13 cellular contexts compared by ENCODE assay signal in the genomic region with DNA sequence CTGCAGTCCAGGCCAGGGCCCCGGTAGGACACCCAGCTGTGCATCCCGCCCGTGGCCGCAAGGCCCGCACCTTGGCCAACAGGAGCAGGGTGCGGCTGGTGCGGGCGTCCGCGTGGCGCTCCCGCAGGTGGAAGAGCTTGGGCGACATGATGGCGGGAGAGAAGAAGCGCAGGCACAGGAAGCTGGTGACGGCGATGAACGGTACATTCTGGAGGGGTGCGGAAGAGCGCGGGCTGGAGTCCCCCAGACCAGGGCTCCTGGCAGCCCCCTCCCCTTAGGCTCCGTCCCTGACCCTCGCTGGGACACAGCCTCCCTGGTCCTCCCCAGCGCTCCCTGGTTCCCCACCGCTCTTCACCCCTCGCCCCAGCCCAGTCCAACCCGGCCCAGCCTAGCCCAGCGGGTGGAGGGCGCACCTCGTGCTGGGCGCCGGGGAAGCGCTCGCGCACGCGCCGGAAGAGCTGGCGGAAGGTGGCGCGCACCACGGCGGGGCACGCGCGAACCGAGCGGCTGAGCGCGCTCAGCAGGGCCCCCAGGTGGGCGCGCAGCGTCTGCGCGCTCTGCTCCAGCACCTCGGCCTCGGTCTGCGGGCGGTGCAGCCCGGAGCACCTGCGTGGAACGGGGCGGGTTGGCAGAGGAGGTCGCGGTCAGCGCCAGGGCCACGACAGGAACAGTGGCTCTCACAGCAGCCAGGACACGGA. TPM values are rescaled to one million over a fixed set of nuclear protein-coding genes. Genes with fewer than 3 reads are reported as not detected.
DNase-seq lines count a peak whose midpoint lies in the region; ATAC-seq and TF ChIP-seq lines count a peak whose summit lies in the region.
"Not testable (repeated sequence)": the region's sequence is repeated elsewhere in the genome, so short reads cannot be mapped to it uniquely, and the experiment has no call there.
"Had no signal": no experiment of that assay in that cellular context is flagged by ENCODE, and none has a peak within 500 bp of the region (broad histone marks: within the 10 kb centered on the region; RNA-seq: fewer than 3 reads in every experiment).

No MANE protein-coding gene starts in this region.

- not testable (repeated sequence) for H3K9me3 ChIP-seq in CD4-positive, CD25-positive, alpha-beta regulatory T cell (ENCODE audit: control insufficient read depth in 2 of 2, low read length in 2 of 2); RWPE2 (ENCODE audit: severe bottlenecking)

- not testable (repeated sequence) for H3K4me3 Mint-ChIP-seq in CD4-positive, CD25-positive, alpha-beta regulatory T cell; naive thymus-derived CD8-positive, alpha-beta T cell

- H3K27ac ChIP-seq in CD4-positive, CD25-positive, alpha-beta regulatory T cell (ENCODE audit: insufficient read depth, low read length, poor library complexity, severe bottlenecking); RWPE2 (ENCODE audit: poor library complexity, severe bottlenecking): not testable (repeated sequence)

- H3K4me1 Mint-ChIP-seq in CD4-positive, CD25-positive, alpha-beta regulatory T cell; naive thymus-derived CD8-positive, alpha-beta T cell: not testable (repeated sequence)

- not testable (repeated sequence) for DNase-seq in CD4-positive, CD25-positive, alpha-beta regulatory T cell; RWPE2 (ENCODE audit: low spot score); naive thymus-derived CD8-positive, alpha-beta T cell

- H3K4me1 ChIP-seq in CD4-positive, CD25-positive, alpha-beta regulatory T cell (ENCODE audit: control insufficient read depth, insufficient read depth, low read length, poor library complexity, severe bottlenecking); RWPE2 (ENCODE audit: insufficient read depth, poor library complexity, severe bottlenecking): not testable (repeated sequence)

- not testable (repeated sequence) for H3K36me3 ChIP-seq in CD4-positive, CD25-positive, alpha-beta regulatory T cell (ENCODE audit: control insufficient read depth, insufficient read depth, low read length); RWPE2 (ENCODE audit: low read depth)

- POLR2A ChIA-PET in naive thymus-derived CD8-positive, alpha-beta T cell (lab: Charles Lee): not testable (repeated sequence)

- H3K27me3 Mint-ChIP-seq in CD4-positive, CD25-positive, alpha-beta regulatory T cell; naive thymus-derived CD8-positive, alpha-beta T cell: not testable (repeated sequence)

- H3K27ac Mint-ChIP-seq in CD4-positive, CD25-positive, alpha-beta regulatory T cell; naive thymus-derived CD8-positive, alpha-beta T cell: not testable (repeated sequence)

- H3K4me3 ChIP-seq in CD4-positive, CD25-positive, alpha-beta regulatory T cell (ENCODE audit: low read depth, low read length); RWPE2 (ENCODE audit: severe bottlenecking): not testable (repeated sequence)

- ATAC-seq in CD4-positive, CD25-positive, alpha-beta regulatory T cell (ENCODE audit: low read depth in 2 of 2): peak; percentile 70 to 78
- peak; percentile 58 for ATAC-seq in GM19043 (IDR thresholded peaks at IDR 0.05; ENCODE audit: low read depth, unreplicated experiment)
- peak; percentile 56 for ATAC-seq in GM21528 (IDR thresholded peaks at IDR 0.05; ENCODE audit: low FRiP score, unreplicated experiment)
- peak; percentile 38 for ATAC-seq in HG02870 (IDR thresholded peaks at IDR 0.05; ENCODE audit: unreplicated experiment)
- ATAC-seq in HG03175 (IDR thresholded peaks at IDR 0.05; ENCODE audit: unreplicated experiment): peak; percentile 64
- peak; percentile 12 for ATAC-seq in RWPE2 (ENCODE audit: low read depth)
- peak; percentile 55 for ATAC-seq in esophagus mucosa
- ATAC-seq in naive thymus-derived CD8-positive, alpha-beta T cell: peak; percentile 65 to 74

- not testable (repeated sequence) for H3K9me3 Mint-ChIP-seq in CD4-positive, CD25-positive, alpha-beta regulatory T cell; naive thymus-derived CD8-positive, alpha-beta T cell

- H3K27me3 ChIP-seq in CD4-positive, CD25-positive, alpha-beta regulatory T cell (ENCODE audit: control insufficient read depth, insufficient read depth, low read length); RWPE2 (ENCODE audit: insufficient read depth, poor library complexity, severe bottlenecking): not testable (repeated sequence)

- TF ChIP-seq CTCF in RWPE2 (IDR thresholded peaks at IDR 0.05; ENCODE audit: poor library complexity, severe bottlenecking): not testable (repeated sequence)

- not testable (repeated sequence) for H3K36me3 Mint-ChIP-seq in CD4-positive, CD25-positive, alpha-beta regulatory T cell; naive thymus-derived CD8-positive, alpha-beta T cell

RNA-seq across cellular contexts. Expression of a gene that starts 21.4 kb away (rescaled TPM):
- 214 TPM for total RNA-seq in CD4-positive, CD25-positive, alpha-beta regulatory T cell
- 10 to 100 TPM; 19.9 to 33.7 (median 27.9) TPM for polyA plus RNA-seq in CD4-positive, CD25-positive, alpha-beta regulatory T cell
- 13.8 TPM for total RNA-seq in esophagus mucosa
- total RNA-seq in naive thymus-derived CD8-positive, alpha-beta T cell: 100 to 1,000 TPM; 104 to 119 TPM
- 10 to 100 TPM; 27.7 to 48.4 (median 34.6) TPM for polyA plus RNA-seq in naive thymus-derived CD8-positive, alpha-beta T cell

RNA-seq across cellular contexts. Expression of a gene that starts 22.8 kb away (rescaled TPM):
- total RNA-seq in CD4-positive, CD25-positive, alpha-beta regulatory T cell: 67.5 TPM
- 10 to 100 TPM; 17.7 to 24.2 (median 19.3) TPM for polyA plus RNA-seq in CD4-positive, CD25-positive, alpha-beta regulatory T cell
- 13.2 TPM for total RNA-seq in esophagus mucosa
- 10 to 100 TPM; 60.9 to 65.1 TPM for total RNA-seq in naive thymus-derived CD8-positive, alpha-beta T cell
- 10 to 100 TPM; 14.2 to 32.6 (median 23.4) TPM for polyA plus RNA-seq in naive thymus-derived CD8-positive, alpha-beta T cell

RNA-seq across cellular contexts. Expression of a gene that starts 42.8 kb away (rescaled TPM):
- total RNA-seq in CD4-positive, CD25-positive, alpha-beta regulatory T cell: 0.39 TPM
- under 1 TPM; 0.19 to 0.66 (median 0.47) TPM for polyA plus RNA-seq in CD4-positive, CD25-positive, alpha-beta regulatory T cell
- total RNA-seq in esophagus mucosa: not detected
- total RNA-seq in naive thymus-derived CD8-positive, alpha-beta T cell: 1 to 10 TPM in 1 of 2 experiments, under 1 TPM in 1; 0.41 to 1.0 TPM
- polyA plus RNA-seq in naive thymus-derived CD8-positive, alpha-beta T cell: under 1 TPM; 0.22 to 0.58 (median 0.37) TPM
- total RNA-seq: activated T-helper 1 cell treated with anti-CD3 and anti-CD28 coated beads, Interleukin-12 subunit alpha, Interleukin-12 subunit beta, Interleukin-2, Interleukin-4 antibody, amounts not matched to agents 30 ng/mL and 10 ng/mL and 1 ng/mL, durations not matched to agents 14 hours and 24 hours and 36 hours; endodermal cell; K562; OCI-LY7; psoas muscle had no signal

RNA-seq across cellular contexts. Expression of a gene that starts 48.8 kb away (rescaled TPM):
- 119 TPM for total RNA-seq in CD4-positive, CD25-positive, alpha-beta regulatory T cell
- polyA plus RNA-seq in CD4-positive, CD25-positive, alpha-beta regulatory T cell: 10 to 100 TPM in 3 of 4 donors, 1 to 10 TPM in 1; 9.7 to 32.6 (median 21.9) TPM
- total RNA-seq in esophagus mucosa: 304 TPM
- 10 to 100 TPM; 72.8 to 77.3 TPM for total RNA-seq in naive thymus-derived CD8-positive, alpha-beta T cell
- 10 to 100 TPM; 22.4 to 32.6 (median 31.2) TPM for polyA plus RNA-seq in naive thymus-derived CD8-positive, alpha-beta T cell

RNA-seq across cellular contexts. Expression of a gene that starts 50.3 kb away (rescaled TPM):
- total RNA-seq in CD4-positive, CD25-positive, alpha-beta regulatory T cell: 98.1 TPM
- polyA plus RNA-seq in CD4-positive, CD25-positive, alpha-beta regulatory T cell: 1 to 10 TPM in 3 of 4 donors, under 1 TPM in 1; 0.86 to 3.3 (median 1.5) TPM
- total RNA-seq in esophagus mucosa: 88.8 TPM
- 10 to 100 TPM; 53.0 to 53.6 TPM for total RNA-seq in naive thymus-derived CD8-positive, alpha-beta T cell
- polyA plus RNA-seq in naive thymus-derived CD8-positive, alpha-beta T cell: 1 to 10 TPM in 2 of 3 donors, under 1 TPM in 1; 0.44 to 3.0 (median 1.1) TPM

Comparison
In these comparisons a context has a peak if more than half of its experiments do, and no peak if none do; other contexts are left out.
1. ATAC-seq: peak in every context shown above with its lines; median percentile 74 in CD4-positive, CD25-positive, alpha-beta regulatory T cell; 70 in naive thymus-derived CD8-positive, alpha-beta T cell; 64 in HG03175; 58 in GM19043; 56 in GM21528; 55 in esophagus mucosa; 38 in HG02870; 12 in RWPE2.